ENCODE assay signal across 11 cellular contexts in genomic region chr17:41734949-41735313, GRCh38. TPM values are rescaled to one million over a fixed set of nuclear protein-coding genes. Genes with fewer than 3 reads are reported as not detected.
DNase-seq lines count a peak whose midpoint lies in the region; ATAC-seq and TF ChIP-seq lines count a peak whose summit lies in the region.
"Had no signal": no experiment of that assay in that cellular context is flagged by ENCODE, and none has a peak within 500 bp of the region (broad histone marks: within the 10 kb centered on the region; RNA-seq: fewer than 3 reads in every experiment).

No MANE protein-coding gene starts in this region.

- peak overlapping the region; percentile 66 for H3K4me3 ChIP-seq in ACC112 (ENCODE audit: low read depth, low read length)
- no peak overlapping the region for H3K4me3 ChIP-seq in naive thymus-derived CD4-positive, alpha-beta T cell (ENCODE audit: low read length)

- in situ Hi-C loops in G401 (cut with HindIII; ENCODE audit: low sequenced_read_pairs): no loop called here

- TF ChIP-seq CTCF in endothelial cell (IDR thresholded peaks at IDR 0.05; ENCODE audit: unreplicated experiment): no peak
- TF ChIP-seq CTCF in omental fat pad (IDR thresholded peaks at IDR 0.05): no peak

- CTCF ChIA-PET in naive thymus-derived CD4-positive, alpha-beta T cell (lab: Charles Lee): interaction anchor here (0.6 kb wide), 1 partner anchor 10 kb away, joined by 3 read pairs; no protein-coding TSS in a partner anchor

- peaks cover 0 to 2% (median 0%) of the 10 kb centered on the region in 3 donors for H3K9me3 Mint-ChIP-seq in IgD-negative memory B cell
- H3K9me3 Mint-ChIP-seq in endothelial cell (ENCODE audit: unreplicated experiment): no peaks in the 10 kb centered on the region
- no peaks in the 10 kb centered on the region for H3K9me3 Mint-ChIP-seq in naive thymus-derived CD4-positive, alpha-beta T cell

- intact Hi-C loops in naive thymus-derived CD4-positive, alpha-beta T cell (cut with micrococcal nuclease): loop anchor here (5.0 to 10.0 kb wide), 2 partner anchors 130 to 232 kb away; partner anchors contain the start of genes CNP (in 2 of the 2) and KLHL11 (in 1 of the 2)

- no peak overlapping the region for H3K27ac ChIP-seq in ACC112 (ENCODE audit: low read depth, low read length)
- H3K27ac ChIP-seq in naive thymus-derived CD4-positive, alpha-beta T cell (ENCODE audit: low read depth, low read length): no peak overlapping the region

- H3K27me3 Mint-ChIP-seq in IgD-negative memory B cell: peaks cover 37% of the 10 kb centered on the region
- H3K27me3 Mint-ChIP-seq in endothelial cell (ENCODE audit: unreplicated experiment): peaks cover 3% of the 10 kb centered on the region
- H3K27me3 Mint-ChIP-seq in naive thymus-derived CD4-positive, alpha-beta T cell: peaks cover 52 to 71% (median 57%) of the 10 kb centered on the region in 5 donors

- H3K36me3 Mint-ChIP-seq in IgD-negative memory B cell (peaks cover 1% of the 10 kb centered on the region), endothelial cell (ENCODE audit: low read depth, unreplicated experiment) (peaks cover 13% of the 10 kb centered on the region)
- H3K36me3 Mint-ChIP-seq in naive thymus-derived CD4-positive, alpha-beta T cell: peaks cover 0 to 4% (median 0%) of the 10 kb centered on the region in 5 donors

- no peaks in the 10 kb centered on the region for H3K9me3 ChIP-seq in naive thymus-derived CD4-positive, alpha-beta T cell (ENCODE audit: control insufficient read depth in 2 of 3, low read length in 3 of 3)

- no peak for ATAC-seq in naive thymus-derived CD4-positive, alpha-beta T cell
- ATAC-seq in omental fat pad (ENCODE audit: low FRiP score): no peak

- no peaks in the 10 kb centered on the region for H3K79me2 ChIP-seq in ACC112 (ENCODE audit: control insufficient read depth, insufficient read depth, low read length, unreplicated experiment)

- peaks cover 71% of the 10 kb centered on the region for H3K27me3 ChIP-seq in ACC112 (ENCODE audit: insufficient read depth, low read length)
- H3K27me3 ChIP-seq in naive thymus-derived CD4-positive, alpha-beta T cell (ENCODE audit: control insufficient read depth in 2 of 2, insufficient read depth in 2 of 2, low read length in 2 of 2): peaks cover 3 to 10% of the 10 kb centered on the region in 2 donors

- no peaks in the 10 kb centered on the region for H3K36me3 ChIP-seq in ACC112 (ENCODE audit: insufficient read depth, low read length)
- no peaks in the 10 kb centered on the region for H3K36me3 ChIP-seq in naive thymus-derived CD4-positive, alpha-beta T cell (ENCODE audit: control insufficient read depth in 2 of 3, insufficient read depth in 3 of 3, low read length in 3 of 3)

- POLR2A ChIA-PET in naive thymus-derived CD4-positive, alpha-beta T cell (lab: Charles Lee): no interaction called here

- H3K4me1 Mint-ChIP-seq in IgD-negative memory B cell: peaks cover 4 to 12% (median 5%) of the 10 kb centered on the region in 3 donors
- peaks cover 28% of the 10 kb centered on the region for H3K4me1 Mint-ChIP-seq in endothelial cell (ENCODE audit: unreplicated experiment)
- peaks cover 5 to 12% (median 8%) of the 10 kb centered on the region in 7 donors for H3K4me1 Mint-ChIP-seq in naive thymus-derived CD4-positive, alpha-beta T cell

- H3K4me1 ChIP-seq in ACC112 (ENCODE audit: control insufficient read depth, insufficient read depth, low read length, unreplicated experiment): peaks cover 10% of the 10 kb centered on the region
- H3K4me1 ChIP-seq in naive thymus-derived CD4-positive, alpha-beta T cell (ENCODE audit: control insufficient read depth in 2 of 2, insufficient read depth in 2 of 2, low read length in 2 of 2): peaks cover 0 to 13% of the 10 kb centered on the region in 2 donors

- H3K4me3 Mint-ChIP-seq in IgD-negative memory B cell (peak overlapping the region in 3 of 4 donors; percentile 41 to 82 (median 45)), endothelial cell (ENCODE audit: unreplicated experiment) (peak overlapping the region; percentile 87)
- peak overlapping the region in 8 of 10 donors; percentile 23 to 73 (median 46) for H3K4me3 Mint-ChIP-seq in naive thymus-derived CD4-positive, alpha-beta T cell

- DNase-seq in endothelial cell (ENCODE audit: low spot score): peak; percentile 31
- DNase-seq in naive thymus-derived CD4-positive, alpha-beta T cell: no peak
- DNase-seq in G401 (ENCODE audit: low spot score): no peak
- no peak for DNase-seq in omental fat pad (ENCODE audit: low spot score)
- DNase-seq in NCI-H510A (lab: John Stamatoyannopoulos, UW): no peak
- DNase-seq in GDM1 (lab: John Stamatoyannopoulos, UW): no peak
- DNase-seq: foreskin melanocyte, GOT3, NCI-H1436 had no signal

- H2AFZ ChIP-seq in ACC112 (ENCODE audit: low read length, unreplicated experiment): peak overlapping the region; percentile 32

- H3K27ac Mint-ChIP-seq in IgD-negative memory B cell (no peak overlapping the region), endothelial cell (ENCODE audit: unreplicated experiment) (no peak overlapping the region)
- peak overlapping the region in 1 of 9 donors; percentile 59 for H3K27ac Mint-ChIP-seq in naive thymus-derived CD4-positive, alpha-beta T cell

RNA-seq across cellular contexts. Expression of gene HAP1, which starts 0.5 kb away (rescaled TPM):
- not detected for polyA plus RNA-seq in IgD-negative memory B cell
- total RNA-seq in endothelial cell (ENCODE audit: unreplicated experiment): 18.1 TPM
- under 1 TPM in 1 of 5 experiments, not detected in 4; 0.08 TPM for total RNA-seq in naive thymus-derived CD4-positive, alpha-beta T cell
- not detected for polyA plus RNA-seq in naive thymus-derived CD4-positive, alpha-beta T cell
- 1.1 and 1.6 TPM in 2 replicates for total RNA-seq in G401 (2014; rRNA removed; shearing (Covaris generic))
- 1 to 10 TPM in 1 of 4 donors, under 1 TPM in 1, not detected in 2; 0.47 to 1.1 TPM for total RNA-seq in omental fat pad

RNA-seq across cellular contexts. Expression of gene GAST, which starts 22.8 kb away (rescaled TPM):
- not detected for polyA plus RNA-seq in IgD-negative memory B cell
- total RNA-seq in endothelial cell (ENCODE audit: unreplicated experiment) (not detected), omental fat pad (not detected)
- not detected for total RNA-seq in naive thymus-derived CD4-positive, alpha-beta T cell
- not detected for polyA plus RNA-seq in naive thymus-derived CD4-positive, alpha-beta T cell
- total RNA-seq in G401 (2014; rRNA removed; shearing (Covaris generic)): not detected in 2 replicates

RNA-seq across cellular contexts. Expression of gene EIF1, which starts 46.2 kb away (rescaled TPM):
- polyA plus RNA-seq in IgD-negative memory B cell: 1,505 TPM
- total RNA-seq in endothelial cell (ENCODE audit: unreplicated experiment): 569 TPM
- total RNA-seq in naive thymus-derived CD4-positive, alpha-beta T cell: 1,000 to 10,000 TPM in 2 of 5 experiments, 100 to 1,000 TPM in 3; 710 to 2,222 (median 934) TPM
- polyA plus RNA-seq in naive thymus-derived CD4-positive, alpha-beta T cell: 1,000 to 10,000 TPM in 1 of 2 donors, 100 to 1,000 TPM in 1; 774 to 1,284 TPM
- total RNA-seq in G401 (2014; rRNA removed; shearing (Covaris generic)): 18.0 and 39.6 TPM in 2 replicates
- total RNA-seq in omental fat pad: 100 to 1,000 TPM; 444 to 832 (median 685) TPM

RNA-seq across cellular contexts. Expression of gene JUP, which starts 51.6 kb away (rescaled TPM):
- 72.0 TPM for polyA plus RNA-seq in IgD-negative memory B cell
- total RNA-seq in endothelial cell (ENCODE audit: unreplicated experiment) (330 TPM), omental fat pad (10 to 100 TPM; 34.8 to 84.5 (median 39.0) TPM)
- 1 to 10 TPM in 2 of 5 experiments, under 1 TPM in 3; 0.24 to 8.2 (median 0.57) TPM for total RNA-seq in naive thymus-derived CD4-positive, alpha-beta T cell
- under 1 TPM; 0.19 to 0.25 TPM for polyA plus RNA-seq in naive thymus-derived CD4-positive, alpha-beta T cell
- 44.9 and 57.8 TPM in 2 replicates for total RNA-seq in G401 (2014; rRNA removed; shearing (Covaris generic))

Comparison
In these comparisons a context has a peak if more than half of its experiments do, and no peak if none do; other contexts are left out.
1. RNA of gene EIF1, which starts 46.2 kb away (total RNA-seq): 710 to 2,222 TPM in naive thymus-derived CD4-positive, alpha-beta T cell, 444 to 832 TPM in omental fat pad and 569 TPM in endothelial cell (single experiment); 18.0 to 39.6 TPM in G401; every median in the first group is over 10 times any median in the second.
2. Peak in every context shown above with its lines, with median percentiles within 50 percentile points of each other: H3K4me3 Mint-ChIP-seq.